13 cellular contexts compared by ENCODE assay signal in the genomic region with DNA sequence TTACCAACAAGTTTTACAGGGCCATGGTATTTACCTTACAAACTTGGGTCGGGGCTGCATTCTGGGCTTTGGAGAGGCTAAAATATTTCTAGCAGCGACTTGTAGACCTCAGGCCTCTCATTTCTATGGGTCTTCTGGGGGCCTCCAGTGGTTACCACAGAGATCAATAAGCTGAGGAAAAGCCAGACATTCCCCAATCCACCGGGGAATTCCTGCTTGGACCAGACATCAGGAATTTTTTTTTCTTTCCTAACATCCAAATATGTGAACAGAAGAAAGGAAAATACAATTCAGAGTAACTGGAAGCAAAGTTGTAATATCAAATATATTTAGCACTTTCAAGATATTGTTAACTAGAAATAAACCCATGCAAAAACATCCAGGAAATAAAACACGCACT. TPM values are rescaled to one million over a fixed set of nuclear protein-coding genes. Genes with fewer than 3 reads are reported as not detected.
DNase-seq lines count a peak whose midpoint lies in the region; ATAC-seq, FAIRE-seq and TF ChIP-seq lines count a peak whose summit lies in the region.
"Had no signal": no experiment of that assay in that cellular context is flagged by ENCODE, and none has a peak within 500 bp of the region (broad histone marks: within the 10 kb centered on the region; RNA-seq: fewer than 3 reads in every experiment).

No MANE protein-coding gene starts in this region.

- H3K27ac Mint-ChIP-seq in Calu3 (ENCODE audit: unreplicated experiment), result no peak overlapping the region
- H3K27ac Mint-ChIP-seq: activated naive CD4-positive, alpha-beta T cell treated with anti-CD3 and anti-CD28 coated beads, Interleukin-2, amount 10 ng/mL, durations not matched to agents 7 days and 5 days had no signal

- BruUV-seq in Calu3 (replicated peaks; lab: Mats Ljungman, UMichigan), result TSS peak; percentile 43

- no peaks in the 10 kb centered on the region for H3K27me3 ChIP-seq in pancreas

- H3K4me3 ChIP-seq in fibroblast of mammary gland (ENCODE audit: control insufficient read depth, low read depth, low read length) (peak overlapping the region; percentile 67), pancreas (peak overlapping the region in 3 of 4 donors; percentile 55 to 64 (median 55))

- peaks cover 7% of the 10 kb centered on the region for H3K36me3 Mint-ChIP-seq in Calu3 (ENCODE audit: insufficient read depth, unreplicated experiment)
- H3K36me3 Mint-ChIP-seq: activated naive CD4-positive, alpha-beta T cell treated with anti-CD3 and anti-CD28 coated beads, Interleukin-2, amount 10 ng/mL, durations not matched to agents 7 days and 5 days had no signal

- no peaks in the 10 kb centered on the region for H3K9me3 Mint-ChIP-seq in Calu3 (ENCODE audit: low read depth, unreplicated experiment)
- H3K9me3 Mint-ChIP-seq: activated naive CD4-positive, alpha-beta T cell treated with anti-CD3 and anti-CD28 coated beads, Interleukin-2, amount 10 ng/mL, durations not matched to agents 7 days and 5 days had no signal

- intact Hi-C loops in Calu3 (cut with micrococcal nuclease; ENCODE audit: unreplicated experiment) (no loop called here), pancreas (cut with DNase I) (no loop called here)

- peaks cover 0 to 8% (median 0%) of the 10 kb centered on the region in 3 donors for H3K36me3 ChIP-seq in pancreas

- TF ChIP-seq CTCF in Calu3 (IDR thresholded peaks at IDR 0.05; ENCODE audit: unreplicated experiment) (no peak), VCaP (conservative IDR thresholded peaks at IDR 0.05) (no peak), fibroblast of mammary gland (conservative IDR thresholded peaks at IDR 0.05; ENCODE audit: control insufficient read depth, insufficient read depth, low read depth, low read length) (no peak), pancreas (IDR thresholded peaks at IDR 0.05) (no peak)

- H3K4me1 Mint-ChIP-seq in Calu3 (ENCODE audit: low read depth, unreplicated experiment), result no peaks in the 10 kb centered on the region

- no peaks in the 10 kb centered on the region for H3K4me1 ChIP-seq in pancreas

- CTCF ChIA-PET in Calu3 (lab: Charles Lee), result interaction anchor here (1.0 kb wide), 1 partner anchor 18 kb away, joined by 6 read pairs; no protein-coding TSS in a partner anchor

- no peak for ATAC-seq in pancreas
- no peak for ATAC-seq in GM18861 (IDR thresholded peaks at IDR 0.05; ENCODE audit: unreplicated experiment)
- no peak for ATAC-seq in GM21528 (IDR thresholded peaks at IDR 0.05; ENCODE audit: low FRiP score, unreplicated experiment)
- ATAC-seq in GM19023 (IDR thresholded peaks at IDR 0.05; ENCODE audit: unreplicated experiment), result no peak
- ATAC-seq: HCT116 had no signal

- WGBS in pancreas, 2 donors, result 62 to 64% methylated on average over 4 of the region's 4 CpGs

- peak overlapping the region; percentile 63 for H3K4me3 Mint-ChIP-seq in Calu3 (ENCODE audit: low read depth, unreplicated experiment)

- H3K27ac ChIP-seq in VCaP, result peak overlapping the region; percentile 65; the same call in 1 of the 2 replicates
- H3K27ac ChIP-seq in pancreas, result peak overlapping the region in 3 of 4 donors; percentile 56 to 78 (median 69)

- DNase-seq in Calu3 (no peak), fibroblast of mammary gland (ENCODE audit: low read depth) (no peak), pancreas (no peak)
- DNase-seq in activated CD8-positive, alpha-beta memory T cell treated with anti-CD3 and anti-CD28 coated beads, Interleukin-2, amount 50 U/mL, for 48 hours, result no peak
- DNase-seq: activated naive CD4-positive, alpha-beta T cell treated with anti-CD3 and anti-CD28 coated beads, Interleukin-2, amount 10 ng/mL, durations not matched to agents 7 days and 5 days; midbrain; NCI-H1436 had no signal

- no peaks in the 10 kb centered on the region for H3K9me3 ChIP-seq in pancreas

- H3K27me3 Mint-ChIP-seq in Calu3 (ENCODE audit: unreplicated experiment), result no peaks in the 10 kb centered on the region

- no peak for FAIRE-seq in pancreas (lab: Jason Lieb, UNC)

RNA-seq across cellular contexts. Expression of a gene that starts 1.5 kb away (rescaled TPM):
- total RNA-seq in Calu3 (2022), result 10.2 and 13.3 TPM in 2 replicates
- total RNA-seq in pancreas, result 10 to 100 TPM; 14.5 to 23.5 (median 20.6) TPM
- 10 to 100 TPM; 16.7 to 36.5 TPM for polyA plus RNA-seq in pancreas
- total RNA-seq: OCI-LY7 had no signal

RNA-seq across cellular contexts. Expression of a gene that starts 33.9 kb away (rescaled TPM):
- total RNA-seq in Calu3 (2022) (21.2 and 22.2 TPM in 2 replicates), pancreas (10 to 100 TPM; 34.5 to 70.3 (median 51.3) TPM)
- 10 to 100 TPM; 11.6 to 15.8 TPM for polyA plus RNA-seq in pancreas
